In the genomic region with DNA sequence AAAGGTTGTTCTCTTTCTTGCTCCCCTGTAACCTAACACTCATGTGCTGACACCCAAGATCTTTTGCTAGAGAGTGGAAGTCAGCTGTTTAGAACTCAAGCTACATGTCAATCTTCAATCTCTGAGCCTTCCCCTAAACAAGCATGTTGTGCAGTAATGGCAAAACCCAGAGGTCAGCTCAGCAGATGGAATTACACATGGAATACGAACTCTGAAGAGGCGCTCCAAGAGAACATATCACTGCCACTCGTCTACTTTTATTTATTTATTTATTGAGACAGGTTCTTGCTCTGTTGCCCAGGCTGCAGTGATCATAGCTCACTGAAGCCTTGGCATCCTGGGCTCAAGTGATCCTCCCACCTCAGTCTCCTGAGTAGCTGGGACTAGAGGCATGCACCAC, we compare ENCODE assay signal across 15 cellular contexts. TPM values are rescaled to one million over a fixed set of nuclear protein-coding genes. Genes with fewer than 3 reads are reported as not detected.
DNase-seq lines count a peak whose midpoint lies in the region; ATAC-seq and TF ChIP-seq lines count a peak whose summit lies in the region.
"Had no signal": no experiment of that assay in that cellular context is flagged by ENCODE, and none has a peak within 500 bp of the region (broad histone marks: within the 10 kb centered on the region; RNA-seq: fewer than 3 reads in every experiment).

No MANE protein-coding gene starts in this region.

- POLR2A ChIA-PET in OCI-LY7 (lab: Charles Lee): interaction anchor here (0.9 to 2.1 kb wide), 5 partner anchors 9 to 57 kb away, joined by 3 to 9 read pairs (median 3); partner anchors contain the start of gene UBALD2

- H3K27me3 ChIP-seq in BLaER1: no peaks in the 10 kb centered on the region
- H3K27me3 ChIP-seq in BLaER1 treated with 17β-estradiol and CSF1 and Interleukin-3, amounts not matched to agents 10 nM and 100 nM: no peaks in the 10 kb centered on the region

- CTCF ChIA-PET in OCI-LY7 (lab: Charles Lee; ENCODE audit: unreplicated experiment): interaction anchor here (1.1 to 1.3 kb wide), 3 partner anchors 9 to 72 kb away, joined by 3 read pairs; no protein-coding TSS in a partner anchor

- H4K20me1 ChIP-seq in BLaER1: no peaks in the 10 kb centered on the region
- H4K20me1 ChIP-seq in BLaER1 treated with 17β-estradiol and CSF1 and Interleukin-3, amounts not matched to agents 10 nM and 100 nM: no peaks in the 10 kb centered on the region
- no peaks in the 10 kb centered on the region for H4K20me1 ChIP-seq in OCI-LY7 (ENCODE audit: insufficient read depth, low read length)

- TF ChIP-seq CTCF in OCI-LY7 (conservative IDR thresholded peaks at IDR 0.05; ENCODE audit: low read length): no peak

- H3K27ac ChIP-seq in BLaER1 (no peak overlapping the region), OCI-LY7 (ENCODE audit: low read depth, low read length, poor library complexity, severe bottlenecking) (peak overlapping the region; percentile 33)
- no peak overlapping the region for H3K27ac ChIP-seq in BLaER1 treated with 17β-estradiol and CSF1 and Interleukin-3, amounts not matched to agents 10 nM and 100 nM
- H3K27ac ChIP-seq: coronary artery, RWPE1 had no signal

- ATAC-seq in left ventricle myocardium superior (peak; percentile 53), HG03342 (IDR thresholded peaks at IDR 0.05; ENCODE audit: unreplicated experiment) (no peak)
- ATAC-seq: HepG2, WTC11 had no signal

- intact Hi-C loops in OCI-LY7 (cut with micrococcal nuclease; ENCODE audit: unreplicated experiment) (loop anchor here (5.0 kb wide), 1 partner anchor 40 kb away; no protein-coding TSS in a partner anchor), left ventricle myocardium superior (cut with micrococcal nuclease) (no loop called here)

- H3K4me1 ChIP-seq in BLaER1: peaks cover 49% of the 10 kb centered on the region
- H3K4me1 ChIP-seq in BLaER1 treated with 17β-estradiol and CSF1 and Interleukin-3, amounts not matched to agents 10 nM and 100 nM: peaks cover 24 to 72% (median 54%) of the 10 kb centered on the region in 10 experiments
- H3K4me1 ChIP-seq in OCI-LY7 (ENCODE audit: insufficient read depth, low read length, poor library complexity, severe bottlenecking): peaks cover 16% of the 10 kb centered on the region

- H3K4me2 ChIP-seq in BLaER1 (0 out of 2 replicates have a peak overlapping the region, but pooled peaks have one; percentile 30), OCI-LY7 (ENCODE audit: low read length) (peak overlapping the region; percentile 44; the same call in 1 of the 2 replicates)
- H3K4me2 ChIP-seq in BLaER1 treated with 17β-estradiol and CSF1 and Interleukin-3, amounts not matched to agents 10 nM and 100 nM: peak overlapping the region in 9 of 11 experiments; percentile 10 to 34 (median 22); a peak in 13 of 22 replicates

- DNase-seq in OCI-LY7 (ENCODE audit: low spot score) (no peak), left ventricle myocardium superior (no peak), GDM1 (lab: John Stamatoyannopoulos, UW) (no peak), amniotic stem cell (lab: John Stamatoyannopoulos, UW) (no peak)
- DNase-seq: activated gamma-delta T cell treated with Interleukin-2 at 50 U/mL for 16 hours; NCI-H187; NK-92 treated with Interleukin-12 subunit alpha and Interleukin-12 subunit beta, amount 100 ng/mL, for 24 hours; stimulated activated CD4-positive, alpha-beta T cell treated with anti-CD3 and anti-CD28 coated beads, Interleukin-4, amount 100 ng/mL, for 4 hours had no signal

- H3K9me2 ChIP-seq in OCI-LY7 (ENCODE audit: insufficient read depth, low read length): no peaks in the 10 kb centered on the region

- H3K4me3 ChIP-seq in BLaER1 (no peak overlapping the region), OCI-LY7 (ENCODE audit: low read depth, low read length, poor library complexity, severe bottlenecking) (no peak overlapping the region)
- no peak overlapping the region for H3K4me3 ChIP-seq in BLaER1 treated with 17β-estradiol and CSF1 and Interleukin-3, amounts not matched to agents 10 nM and 100 nM
- H3K4me3 ChIP-seq: coronary artery had no signal

- BruUV-seq in OCI-LY7 (replicated peaks; lab: Mats Ljungman, UMichigan): no TSS peak

- H3K9ac ChIP-seq in BLaER1: no peak overlapping the region
- H3K9ac ChIP-seq in BLaER1 treated with 17β-estradiol and CSF1 and Interleukin-3, amounts not matched to agents 10 nM and 100 nM: no peak overlapping the region

- peak overlapping the region; percentile 75 for H2AFZ ChIP-seq in OCI-LY7 (ENCODE audit: low read length)

- H3K36me3 ChIP-seq in BLaER1: no peaks in the 10 kb centered on the region
- H3K36me3 ChIP-seq in BLaER1 treated with 17β-estradiol and CSF1 and Interleukin-3, amounts not matched to agents 10 nM and 100 nM: no peaks in the 10 kb centered on the region
- H3K36me3 ChIP-seq in OCI-LY7 (ENCODE audit: insufficient read depth, low read length): no peaks in the 10 kb centered on the region

- no peaks in the 10 kb centered on the region for H3K79me2 ChIP-seq in OCI-LY7 (ENCODE audit: insufficient read depth, low read depth, low read length)

- H3K9me3 ChIP-seq in BLaER1 (no peaks in the 10 kb centered on the region), OCI-LY7 (ENCODE audit: low read length) (no peaks in the 10 kb centered on the region)
- no peaks in the 10 kb centered on the region for H3K9me3 ChIP-seq in BLaER1 treated with 17β-estradiol and CSF1 and Interleukin-3, amounts not matched to agents 10 nM and 100 nM (replicated peaks in 1 of 11)

RNA-seq across cellular contexts. Expression of gene RNF157, which starts 32.6 kb away (rescaled TPM):
- total RNA-seq in OCI-LY7 (2014; rRNA removed; shearing (Covaris generic)): 0.21 and 0.28 TPM in 2 replicates
- total RNA-seq in OCI-LY7 (2022) (0.70 and 1.3 TPM in 2 replicates), left ventricle myocardium superior (18.0 TPM)

RNA-seq across cellular contexts. Expression of gene UBALD2, which starts 57.5 kb away (rescaled TPM):
- 70.9 and 86.4 TPM in 2 replicates for total RNA-seq in OCI-LY7 (2014; rRNA removed; shearing (Covaris generic))
- total RNA-seq in OCI-LY7 (2022) (238 and 305 TPM in 2 replicates), left ventricle myocardium superior (35.4 TPM)
